10 cellular contexts compared by ENCODE assay signal in the genomic region with DNA sequence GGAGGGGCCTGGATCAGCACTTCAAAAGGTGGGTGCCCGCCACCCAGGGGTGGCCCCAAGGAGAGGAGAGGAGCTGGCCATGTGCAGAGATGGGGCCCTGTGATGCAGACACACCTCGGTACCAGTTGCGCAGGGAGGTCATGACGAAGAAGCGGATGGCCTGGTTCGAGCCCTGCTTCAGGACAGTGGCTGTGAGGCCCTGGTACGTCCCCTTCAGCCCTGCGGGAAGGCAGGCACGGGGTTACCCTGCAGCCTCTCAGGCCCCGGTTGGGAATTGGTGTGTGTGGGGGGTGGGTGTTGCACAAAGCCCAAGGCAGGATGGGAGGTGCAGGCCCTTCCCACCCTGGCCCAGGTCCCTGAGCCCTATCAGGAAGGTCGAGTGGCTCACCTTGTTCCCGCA. TPM values are rescaled to one million over a fixed set of nuclear protein-coding genes. Genes with fewer than 3 reads are reported as not detected.
DNase-seq lines count a peak whose midpoint lies in the region; ATAC-seq and TF ChIP-seq lines count a peak whose summit lies in the region.
"Had no signal": no experiment of that assay in that cellular context is flagged by ENCODE, and none has a peak within 500 bp of the region (broad histone marks: within the 10 kb centered on the region; RNA-seq: fewer than 3 reads in every experiment).

No MANE protein-coding gene starts in this region.

- CTCF ChIA-PET in SK-N-SH (lab: Yijun Ruan, JAX) (no interaction called here), Panc1 (lab: Charles Lee) (interaction anchor here (0.6 kb wide), 1 partner anchor 113 kb away, joined by 3 read pairs; no protein-coding TSS in a partner anchor)

- H4K20me1 ChIP-seq in SK-N-SH (ENCODE audit: insufficient read depth) = peaks cover 13% of the 10 kb centered on the region; the same call in 1 of the 2 replicates
- H4K20me1 ChIP-seq in osteoblast (ENCODE audit: insufficient read depth, low read length) = peaks cover 40% of the 10 kb centered on the region

- no peaks in the 10 kb centered on the region for H3K9me3 Mint-ChIP-seq in endodermal cell

- peaks cover 27 to 62% of the 10 kb centered on the region in 2 experiments for H3K4me1 ChIP-seq in SK-N-SH (ENCODE audit: control insufficient read depth in 1 of 2, insufficient read depth in 2 of 2, low read depth in 1 of 2, low read length in 1 of 2)
- peaks cover 44% of the 10 kb centered on the region for H3K4me1 ChIP-seq in Panc1 (ENCODE audit: control insufficient read depth, insufficient read depth, low read length)
- peaks cover 5% of the 10 kb centered on the region for H3K4me1 ChIP-seq in endodermal cell (ENCODE audit: control insufficient read depth, insufficient read depth, low read length)
- H3K4me1 ChIP-seq in osteoblast (ENCODE audit: insufficient read depth, low read length) = peaks cover 36% of the 10 kb centered on the region
- H3K4me1 ChIP-seq in foreskin keratinocyte = no peaks in the 10 kb centered on the region

- H3K4me1 Mint-ChIP-seq in endodermal cell = peaks cover 17% of the 10 kb centered on the region

- H3K27me3 Mint-ChIP-seq in endodermal cell (ENCODE audit: insufficient read depth) = peaks cover 5% of the 10 kb centered on the region

- no peaks in the 10 kb centered on the region for H3K27me3 ChIP-seq in SK-N-SH (ENCODE audit: insufficient read depth)
- H3K27me3 ChIP-seq in Panc1 (ENCODE audit: control insufficient read depth, insufficient read depth, low read length) = no peaks in the 10 kb centered on the region
- no peaks in the 10 kb centered on the region for H3K27me3 ChIP-seq in endodermal cell (ENCODE audit: control insufficient read depth, insufficient read depth, low read length, poor library complexity, severe bottlenecking)
- H3K27me3 ChIP-seq in osteoblast (ENCODE audit: insufficient read depth, low read length) = no peaks in the 10 kb centered on the region
- H3K27me3 ChIP-seq in foreskin keratinocyte = no peaks in the 10 kb centered on the region

- peak overlapping the region in 1 of 2 experiments; percentile 69; a peak in 2 of 4 replicates for H3K27ac ChIP-seq in SK-N-SH (ENCODE audit: low read depth in 2 of 2, low read length in 1 of 2)
- peak overlapping the region; percentile 74 for H3K27ac ChIP-seq in Panc1 (ENCODE audit: low read length)
- no peak overlapping the region for H3K27ac ChIP-seq in endodermal cell (ENCODE audit: low read depth, low read length)
- H3K27ac ChIP-seq in osteoblast (ENCODE audit: low read depth, low read length) = no peak overlapping the region
- no peak overlapping the region for H3K27ac ChIP-seq in foreskin keratinocyte
- H3K27ac ChIP-seq: KMS-11 had no signal

- intact Hi-C loops in Panc1 (cut with micrococcal nuclease; ENCODE audit: unreplicated experiment) = no loop called here

- H3K36me3 Mint-ChIP-seq in endodermal cell (ENCODE audit: low read depth) = peaks cover 8% of the 10 kb centered on the region

- POLR2A ChIA-PET in SK-N-SH (lab: Yijun Ruan, JAX) (no interaction called here), Panc1 (lab: Charles Lee) (interaction anchor here (0.7 kb wide), 1 partner anchor 54 kb away, joined by 11 read pairs; no protein-coding TSS in a partner anchor)

- peaks cover 4% of the 10 kb centered on the region for H3F3A ChIP-seq in SK-N-SH (replicated peaks; ENCODE audit: insufficient read depth)

- no peak overlapping the region for H3K9ac ChIP-seq in SK-N-SH
- no peak overlapping the region for H3K9ac ChIP-seq in endodermal cell (ENCODE audit: extremely low read depth, low read length, poor library complexity, severe bottlenecking)

- no peak overlapping the region for H2AFZ ChIP-seq in SK-N-SH (ENCODE audit: low read depth)
- no peak overlapping the region for H2AFZ ChIP-seq in osteoblast (ENCODE audit: low read length)

- no peaks in the 10 kb centered on the region for H3K9me2 ChIP-seq in SK-N-SH

- BruUV-seq in Panc1 (replicated peaks; lab: Mats Ljungman, UMichigan) = no TSS peak

- peak overlapping the region; percentile 65 for H3K4me3 Mint-ChIP-seq in endodermal cell

- no peak overlapping the region for H3K27ac Mint-ChIP-seq in endodermal cell

- no peaks in the 10 kb centered on the region for H3K9me3 ChIP-seq in SK-N-SH
- no peaks in the 10 kb centered on the region for H3K9me3 ChIP-seq in Panc1 (ENCODE audit: control insufficient read depth, insufficient read depth, low read depth, low read length)
- H3K9me3 ChIP-seq in endodermal cell (ENCODE audit: control insufficient read depth, low read length) = no peaks in the 10 kb centered on the region
- no peaks in the 10 kb centered on the region for H3K9me3 ChIP-seq in osteoblast (ENCODE audit: low read depth, low read length)

- ATAC-seq in SK-N-SH treated with all-trans-retinoic acid at 6 μM for 48 hours = no peak
- no peak for ATAC-seq in Panc1
- no peak for ATAC-seq in foreskin keratinocyte
- ATAC-seq in GM18867 (IDR thresholded peaks at IDR 0.05; ENCODE audit: unreplicated experiment) = no peak

- WGBS in SK-N-SH (ENCODE audit: low lambda C conversion rate) = 83% methylated on average over 3 of the region's 12 CpGs
- 93% methylated on average over 3 to 12 of the region's 12 CpGs for WGBS in endodermal cell (ENCODE audit: insufficient coverage in 1 of 2, insufficient read length in 1 of 2), 2 experiments

- H3K36me3 ChIP-seq in SK-N-SH (replicated peaks in 1 of 2; ENCODE audit: control insufficient read depth in 1 of 2, insufficient read depth in 2 of 2, low read length in 1 of 2) (peaks cover 0 to 9% of the 10 kb centered on the region in 2 experiments), Panc1 (ENCODE audit: control insufficient read depth, insufficient read depth, low read length) (no peaks in the 10 kb centered on the region; the same call in 1 of the 2 replicates), endodermal cell (ENCODE audit: control insufficient read depth, insufficient read depth, low read length) (no peaks in the 10 kb centered on the region), osteoblast (ENCODE audit: insufficient read depth, low read length) (peaks cover 3% of the 10 kb centered on the region)

- DNase-seq in SK-N-SH (no peak), Panc1 (ENCODE audit: low read depth, low spot score) (no peak), endodermal cell (peak; percentile 55), osteoblast (ENCODE audit: insufficient read length, low spot score, missing footprints) (peak; percentile 82), AG08396 (ENCODE audit: low spot score) (no peak), foreskin keratinocyte (no peak)
- DNase-seq: nucleus accumbens had no signal

- H3K79me2 ChIP-seq in SK-N-SH (ENCODE audit: insufficient read depth) (peaks cover 57% of the 10 kb centered on the region), osteoblast (ENCODE audit: insufficient read depth, low read length) (peaks cover 62% of the 10 kb centered on the region)

- no peak for TF ChIP-seq EP300 in SK-N-SH (IDR thresholded peaks at IDR 0.05; ENCODE audit: borderline replicate concordance in 1 of 2, low read depth in 1 of 2, low read length in 1 of 2)

- H3K4me2 ChIP-seq in SK-N-SH (peak overlapping the region; percentile 99), osteoblast (ENCODE audit: insufficient read depth, low read length) (peak overlapping the region; percentile 96)

- in situ Hi-C loops in Panc1 (cut with HindIII; ENCODE audit: low pct_unique_long_range_greater_than_20kb, low sequenced_read_pairs) = no loop called here

- TF ChIP-seq RAD21 in SK-N-SH (IDR thresholded peaks at IDR 0.05; ENCODE audit: low read length) = no peak

- peak overlapping the region; percentile 80 to 84 for H3K4me3 ChIP-seq in SK-N-SH (ENCODE audit: low read depth in 2 of 2, low read length in 1 of 2)
- H3K4me3 ChIP-seq in Panc1 (ENCODE audit: low read depth in 2 of 2, low read length in 2 of 2) = peak overlapping the region; percentile 57 to 66
- H3K4me3 ChIP-seq in endodermal cell (ENCODE audit: low read length) = no peak overlapping the region
- H3K4me3 ChIP-seq in osteoblast (ENCODE audit: insufficient read depth, low read length) = peak overlapping the region; percentile 84

- no peak for TF ChIP-seq CTCF in SK-N-SH (IDR thresholded peaks at IDR 0.05)
- no peak for TF ChIP-seq CTCF in Panc1 (IDR thresholded peaks at IDR 0.05)
- no peak for TF ChIP-seq CTCF in endodermal cell (conservative IDR thresholded peaks at IDR 0.05)
- no peak for TF ChIP-seq CTCF in osteoblast (IDR thresholded peaks at IDR 0.05; ENCODE audit: extremely low read depth, low read depth, low read length)
- TF ChIP-seq CTCF in foreskin keratinocyte (conservative IDR thresholded peaks at IDR 0.05) = no peak

RNA-seq across cellular contexts. Expression of gene SLC25A1, which starts 1.8 kb away (rescaled TPM):
- polyA plus RNA-seq in SK-N-SH (2012; rRNA removed) = 34.2 and 44.7 TPM in 2 replicates
- polyA plus RNA-seq in SK-N-SH (2012; cell fraction: cytosol; rRNA removed) = 26.4 and 39.5 TPM in 2 replicates
- polyA plus RNA-seq in SK-N-SH (2012; cell fraction: nucleus; rRNA removed) = 55.0 and 79.5 TPM in 2 replicates
- total RNA-seq in Panc1 (2021; ENCODE audit: unreplicated experiment) = 162 TPM
- polyA plus RNA-seq in Panc1 (2012; ENCODE audit: insufficient read length) = 323 TPM
- total RNA-seq in endodermal cell = 100 to 1,000 TPM; 111 to 119 TPM
- 113 TPM for polyA plus RNA-seq in endodermal cell (2013, experiment 1 of 2)
- polyA plus RNA-seq in endodermal cell (2013, experiment 2 of 2) = 109 TPM
- 63.7 and 69.2 TPM in 2 replicates for total RNA-seq in osteoblast
- 125 and 132 TPM in 2 replicates for total RNA-seq in foreskin keratinocyte
- polyA plus RNA-seq in foreskin keratinocyte = 150 and 159 TPM in 2 replicates

RNA-seq across cellular contexts. Expression of gene GSC2, which starts 26.6 kb away (rescaled TPM):
- not detected in 2 replicates for polyA plus RNA-seq in SK-N-SH (2012; rRNA removed)
- polyA plus RNA-seq in SK-N-SH (2012; cell fraction: cytosol; rRNA removed) = not detected in 2 replicates
- polyA plus RNA-seq in SK-N-SH (2012; cell fraction: nucleus; rRNA removed) = not detected in 2 replicates
- total RNA-seq in Panc1 (2021; ENCODE audit: unreplicated experiment) = 0.23 TPM
- polyA plus RNA-seq in Panc1 (2012; ENCODE audit: insufficient read length) = not detected
- total RNA-seq in endodermal cell = not detected
- not detected for polyA plus RNA-seq in endodermal cell (2013, experiment 1 of 2)
- not detected for polyA plus RNA-seq in endodermal cell (2013, experiment 2 of 2)
- not detected in 2 replicates for total RNA-seq in osteoblast
- not detected in 2 replicates for total RNA-seq in foreskin keratinocyte
- polyA plus RNA-seq in foreskin keratinocyte = not detected in 2 replicates

RNA-seq across cellular contexts. Expression of gene ESS2, which starts 32.3 kb away (rescaled TPM):
- 14.5 and 15.4 TPM in 2 replicates for polyA plus RNA-seq in SK-N-SH (2012; rRNA removed)
- polyA plus RNA-seq in SK-N-SH (2012; cell fraction: cytosol; rRNA removed) = 6.6 and 10.1 TPM in 2 replicates
- polyA plus RNA-seq in SK-N-SH (2012; cell fraction: nucleus; rRNA removed) = 22.4 and 27.9 TPM in 2 replicates
- total RNA-seq in Panc1 (2021; ENCODE audit: unreplicated experiment) = 13.1 TPM
- polyA plus RNA-seq in Panc1 (2012; ENCODE audit: insufficient read length) = 18.3 TPM
- 10 to 100 TPM; 14.5 to 14.8 TPM for total RNA-seq in endodermal cell
- polyA plus RNA-seq in endodermal cell (2013, experiment 1 of 2) = 17.1 TPM
- 15.0 TPM for polyA plus RNA-seq in endodermal cell (2013, experiment 2 of 2)
- 19.4 and 22.1 TPM in 2 replicates for total RNA-seq in osteoblast
- 18.1 and 18.7 TPM in 2 replicates for total RNA-seq in foreskin keratinocyte
- polyA plus RNA-seq in foreskin keratinocyte = 19.8 and 22.2 TPM in 2 replicates

RNA-seq across cellular contexts. Expression of gene TSSK2, which starts 45.6 kb away (rescaled TPM):
- polyA plus RNA-seq in SK-N-SH (2012; rRNA removed) (not detected in 2 replicates), foreskin keratinocyte (not detected in 2 replicates)
- not detected in 2 replicates for polyA plus RNA-seq in SK-N-SH (2012; cell fraction: cytosol; rRNA removed)
- polyA plus RNA-seq in SK-N-SH (2012; cell fraction: nucleus; rRNA removed) = not detected in 2 replicates
- total RNA-seq in Panc1 (2021; ENCODE audit: unreplicated experiment) (not detected), endodermal cell (not detected), osteoblast (not detected in 2 replicates), foreskin keratinocyte (not detected in 2 replicates)
- not detected for polyA plus RNA-seq in Panc1 (2012; ENCODE audit: insufficient read length)
- polyA plus RNA-seq in endodermal cell (2013, experiment 1 of 2) = not detected
- not detected for polyA plus RNA-seq in endodermal cell (2013, experiment 2 of 2)

RNA-seq across cellular contexts. Expression of gene DGCR2, which starts 54.5 kb away (rescaled TPM):
- polyA plus RNA-seq in SK-N-SH (2012; rRNA removed) (21.5 and 30.4 TPM in 2 replicates), foreskin keratinocyte (22.9 and 23.0 TPM in 2 replicates)
- polyA plus RNA-seq in SK-N-SH (2012; cell fraction: cytosol; rRNA removed) = 15.1 and 23.8 TPM in 2 replicates
- 30.5 and 30.9 TPM in 2 replicates for polyA plus RNA-seq in SK-N-SH (2012; cell fraction: nucleus; rRNA removed)
- total RNA-seq in Panc1 (2021; ENCODE audit: unreplicated experiment) (35.1 TPM), endodermal cell (10 to 100 TPM; 54.6 to 62.9 TPM), osteoblast (40.7 and 43.4 TPM in 2 replicates), foreskin keratinocyte (40.4 and 43.1 TPM in 2 replicates)
- polyA plus RNA-seq in Panc1 (2012; ENCODE audit: insufficient read length) = 42.4 TPM
- 47.4 TPM for polyA plus RNA-seq in endodermal cell (2013, experiment 1 of 2)
- 41.6 TPM for polyA plus RNA-seq in endodermal cell (2013, experiment 2 of 2)

Comparison
In these comparisons a context has a peak if more than half of its experiments do, and no peak if none do; other contexts are left out.
1. DNase-seq: peak in endodermal cell (single experiment) and osteoblast (single experiment); none in SK-N-SH (single experiment), Panc1 (single experiment), AG08396 (single experiment) and foreskin keratinocyte (0 of 2).